Comparison of ENCODE assay signal across 17 cellular contexts in the genomic region with DNA sequence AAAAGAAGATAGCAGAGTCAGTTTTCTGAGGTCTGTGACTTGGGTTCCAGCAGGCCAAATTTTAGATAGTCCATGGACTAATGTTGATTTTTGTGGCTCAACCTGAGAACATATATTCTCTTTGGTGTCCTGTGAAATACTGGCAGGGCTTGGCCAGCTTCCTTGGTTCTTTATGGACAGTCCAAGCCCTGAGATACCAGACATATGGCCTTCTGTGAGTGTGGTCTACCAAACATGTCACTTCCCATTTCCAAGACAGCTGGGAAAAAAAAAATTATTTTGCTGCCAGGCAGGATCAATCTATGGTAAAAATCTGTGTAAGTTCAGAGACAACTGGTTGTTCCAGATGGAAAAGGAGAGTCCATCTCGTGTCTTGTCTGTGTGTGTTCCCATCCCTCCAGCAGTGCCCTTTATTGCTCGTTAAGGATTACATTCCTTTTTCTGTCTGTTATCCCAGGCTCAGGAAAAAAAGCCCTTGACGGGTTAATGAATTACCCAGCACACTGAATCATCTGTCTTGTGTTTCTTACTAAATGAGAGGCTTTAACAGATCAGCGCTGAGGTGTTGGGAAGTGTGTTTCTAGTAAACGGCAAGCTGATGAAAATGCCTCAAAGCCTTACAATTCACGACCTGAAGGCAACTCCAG. TPM values are rescaled to one million over a fixed set of nuclear protein-coding genes. Genes with fewer than 3 reads are reported as not detected.
A peak's percentile ranks its signal among the peaks of the same experiment; 100 is the strongest.
DNase-seq lines count a peak whose midpoint lies in the region; TF ChIP-seq lines count a peak whose summit lies in the region.
"Had no signal": no experiment of that assay in that cellular context is flagged by ENCODE, and none has a peak within 500 bp of the region (broad histone marks: within the 10 kb centered on the region; RNA-seq: fewer than 3 reads in every experiment).

No MANE protein-coding gene starts in this region.

- no peaks in the 10 kb centered on the region for H3K36me3 Mint-ChIP-seq in nephron progenitor cell (ENCODE audit: low read depth)
- H3K36me3 Mint-ChIP-seq: immature natural killer cell had no signal

- H3K4me3 Mint-ChIP-seq in nephron progenitor cell = peak overlapping the region; percentile 30
- H3K4me3 Mint-ChIP-seq: activated T-cell treated with anti-CD3 and anti-CD28 coated beads, Interleukin-2, amount 50 U/mL, for 4 hours; B cell; immature natural killer cell had no signal

- H3K36me3 ChIP-seq in esophagus squamous epithelium = no peaks in the 10 kb centered on the region
- H3K36me3 ChIP-seq: vagina had no signal

- H3K27ac ChIP-seq in esophagus squamous epithelium = no peak overlapping the region
- H3K27ac ChIP-seq: vagina had no signal

- H3K9me3 Mint-ChIP-seq in nephron progenitor cell = no peaks in the 10 kb centered on the region
- H3K9me3 Mint-ChIP-seq: activated T-cell treated with anti-CD3 and anti-CD28 coated beads, Interleukin-2, amount 50 U/mL, for 4 hours had no signal

- H3K27ac Mint-ChIP-seq in nephron progenitor cell = peak overlapping the region; percentile 24
- H3K27ac Mint-ChIP-seq: B cell, immature natural killer cell had no signal

- TF ChIP-seq CTCF in epithelial cell of esophagus (IDR thresholded peaks at IDR 0.05; ENCODE audit: insufficient read depth, low read depth, low read length, missing control alignments) (no peak), nephron progenitor cell (IDR thresholded peaks at IDR 0.05) (no peak), esophagus squamous epithelium (IDR thresholded peaks at IDR 0.05) (no peak)

- intact Hi-C loops in esophagus squamous epithelium (cut with DNase I) = no loop called here

- no peak overlapping the region for H3K4me3 ChIP-seq in epithelial cell of esophagus (ENCODE audit: low read length)
- H3K4me3 ChIP-seq in esophagus squamous epithelium = no peak overlapping the region
- H3K4me3 ChIP-seq: vagina had no signal

- peaks cover 39% of the 10 kb centered on the region for H3K4me1 Mint-ChIP-seq in nephron progenitor cell
- H3K4me1 Mint-ChIP-seq: B cell, immature natural killer cell had no signal

- H3K9me3 ChIP-seq in esophagus squamous epithelium = no peaks in the 10 kb centered on the region
- H3K9me3 ChIP-seq: vagina had no signal

- DNase-seq in Caki2 (ENCODE audit: low read depth) (peak; percentile 95), MV-4-11 (lab: John Stamatoyannopoulos, UW) (peak; percentile 14), epithelial cell of esophagus (ENCODE audit: low read depth) (peak; percentile 45), nephron progenitor cell (no peak), NCI-H2029 treated with DMSO at 0.1 percent for 48 hours (lab: John Stamatoyannopoulos, UW) (no peak), anterior cingulate cortex (lab: John Stamatoyannopoulos, UW) (no peak), NCI-H1930 (lab: John Stamatoyannopoulos, UW) (no peak), esophagus squamous epithelium (lab: John Stamatoyannopoulos, UW) (no peak)
- DNase-seq: activated T-cell treated with anti-CD3 and anti-CD28 coated beads, Interleukin-2, amount 50 U/mL, for 4 hours; EL; immature natural killer cell; stimulated activated naive CD4-positive, alpha-beta T cell treated with Interleukin-2 at 50 U/mL for 16 hours had no signal

- peaks cover 13% of the 10 kb centered on the region for H3K27me3 Mint-ChIP-seq in nephron progenitor cell (ENCODE audit: low read depth, poor library complexity)

- peaks cover 0 to 5% (median 0%) of the 10 kb centered on the region in 4 donors for H3K27me3 ChIP-seq in esophagus squamous epithelium
- H3K27me3 ChIP-seq: vagina had no signal

- peaks cover 0 to 27% (median 8%) of the 10 kb centered on the region in 3 donors for H3K4me1 ChIP-seq in esophagus squamous epithelium
- H3K4me1 ChIP-seq: vagina had no signal

- 20 to 25% methylated on average over 6 of the region's 6 CpGs for WGBS in esophagus squamous epithelium, 2 donors

- in situ Hi-C loops in Caki2 (cut with HindIII; ENCODE audit: low pct_unique_long_range_greater_than_20kb, low sequenced_read_pairs) = no loop called here

- TF ChIP-seq POLR2A in esophagus squamous epithelium (IDR thresholded peaks at IDR 0.05) = no peak

RNA-seq across cellular contexts. Expression of a gene that starts 33.4 kb away (rescaled TPM):
- total RNA-seq in Caki2 (2014; rRNA removed; shearing (Covaris generic); ENCODE audit: low replicate concordance) = 14.1 and 20.4 TPM in 2 replicates
- total RNA-seq in esophagus squamous epithelium = 10 to 100 TPM in 3 of 4 donors, 1 to 10 TPM in 1; 6.8 to 23.1 (median 17.2) TPM

RNA-seq across cellular contexts. Expression of a gene that starts 39.7 kb away (rescaled TPM):
- total RNA-seq in Caki2 (2014; rRNA removed; shearing (Covaris generic); ENCODE audit: low replicate concordance) = 0.61 TPM in 1 of 2 replicates, not detected in the other
- not detected for total RNA-seq in esophagus squamous epithelium
- total RNA-seq: activated T-cell treated with anti-CD3 and anti-CD28 coated beads, Interleukin-2, amount 50 U/mL, for 4 hours; B cell; dermis microvascular lymphatic vessel endothelial cell; fibroblast of villous mesenchyme; sciatic nerve; vagina had no signal

Comparison
In these comparisons a context has a peak if more than half of its experiments do, and no peak if none do; other contexts are left out.
1. DNase-seq: peak in Caki2 (single experiment), MV-4-11 (single experiment) and epithelial cell of esophagus (single experiment); none in nephron progenitor cell (single experiment), NCI-H2029 treated with DMSO at 0.1 percent for 48 hours (single experiment), anterior cingulate cortex (0 of 58), NCI-H1930 (0 of 2) and esophagus squamous epithelium (single experiment).